Comparison of ENCODE assay signal across 8 cellular contexts in the genomic region with DNA sequence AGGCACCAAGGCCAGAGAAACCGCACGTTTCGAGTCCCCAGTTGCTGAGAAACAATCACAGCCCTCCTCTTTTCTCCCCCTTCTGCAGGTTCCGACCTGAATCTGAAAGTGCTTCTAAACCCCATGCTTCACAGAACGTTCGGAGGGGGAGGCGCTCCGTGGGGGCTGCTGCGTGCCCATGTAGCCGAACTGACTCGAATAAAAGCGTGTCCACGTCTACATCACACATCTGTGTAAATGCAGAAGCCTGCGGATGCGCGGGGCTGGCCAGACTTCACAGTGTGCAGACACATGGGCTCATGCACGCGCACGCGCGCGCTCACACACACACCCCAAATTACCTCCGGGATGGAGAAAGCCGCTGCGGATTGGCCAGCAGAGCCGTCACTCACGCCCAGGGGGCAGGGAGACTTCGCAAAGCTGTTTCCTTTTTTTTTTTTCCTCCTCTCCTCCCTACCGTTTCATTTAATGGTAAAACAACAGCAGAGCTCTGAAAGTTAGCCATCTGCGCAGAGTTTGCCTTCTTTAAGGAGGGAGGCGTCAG. TPM values are rescaled to one million over a fixed set of nuclear protein-coding genes. Genes with fewer than 3 reads are reported as not detected.
DNase-seq lines count a peak whose midpoint lies in the region; ATAC-seq, FAIRE-seq and TF ChIP-seq lines count a peak whose summit lies in the region.

No MANE protein-coding gene starts in this region.

- H3K4me1 ChIP-seq in H1 (replicated peaks in 1 of 4; ENCODE audit: control insufficient read depth in 3 of 4, insufficient read depth in 4 of 4, low read length in 3 of 4), result peaks cover 3 to 12% (median 9%) of the 10 kb centered on the region in 4 experiments

- no peak for TF ChIP-seq RAD21 in H1 (IDR thresholded peaks at IDR 0.05 in 1 of 2, conservative IDR thresholded peaks at IDR 0.05 in 1 of 2; ENCODE audit: low read depth in 2 of 2, low read length in 2 of 2)

- H3K79me2 ChIP-seq in H1 (ENCODE audit: control insufficient read depth in 1 of 2, insufficient read depth in 2 of 2, low read length in 2 of 2), result peaks cover 0 to 26% of the 10 kb centered on the region in 2 experiments; a peak in 2 of 4 replicates

- no peak overlapping the region for H2BK120ac ChIP-seq in H1 (replicated peaks; ENCODE audit: low read depth, low read length)

- TF ChIP-seq CTCF in H1 (IDR thresholded peaks at IDR 0.05; ENCODE audit: control extremely low read depth in 1 of 3, insufficient read depth in 1 of 3, low read depth in 1 of 3, low read length in 3 of 3), result no peak

- no peak overlapping the region for H4K5ac ChIP-seq in H1 (ENCODE audit: insufficient read length, low read depth, low read length)

- peak overlapping the region; percentile 54 to 76 (median 66) for H3K4me3 ChIP-seq in H1 (ENCODE audit: extremely low read depth in 1 of 4, insufficient read depth in 2 of 4, low read depth in 3 of 4, low read length in 4 of 4)

- H3K79me1 ChIP-seq in H1 (ENCODE audit: low read depth, low read length), result peaks cover 4% of the 10 kb centered on the region; the same call in 1 of the 2 replicates

- 0 out of 2 replicates have a peak overlapping the region, but pooled peaks have one; percentile 64 for H4K8ac ChIP-seq in H1 (ENCODE audit: extremely low read depth, insufficient read depth, low read length)

- H4K20me1 ChIP-seq in H1 (replicated peaks in 1 of 2; ENCODE audit: control insufficient read depth in 1 of 2, insufficient read depth in 2 of 2, low read length in 2 of 2), result peaks cover 3 to 7% of the 10 kb centered on the region in 2 experiments

- CTCF ChIA-PET in activated CD8-positive, alpha-beta memory T cell treated with anti-CD3 and anti-CD28 coated beads, Interleukin-2, amount 10 ng/mL, durations not matched to agents 7 days and 5 days (lab: Charles Lee), result interaction anchor here (0.8 to 1.2 kb wide), 2 partner anchors 94 to 217 kb away, joined by 3 to 10 read pairs; no protein-coding TSS in a partner anchor
- CTCF ChIA-PET in H1 (lab: Charles Lee; ENCODE audit: partially characterized antibody), result interaction anchor here (0.6 to 1.0 kb wide), 2 partner anchors 97 to 217 kb away, joined by 3 read pairs; no protein-coding TSS in a partner anchor

- peak overlapping the region; percentile 17; the same call in 1 of the 2 replicates for H2BK20ac ChIP-seq in H1 (ENCODE audit: low read length)

- peak overlapping the region; percentile 76 for H3K4me3 Mint-ChIP-seq in activated CD8-positive, alpha-beta memory T cell treated with anti-CD3 and anti-CD28 coated beads, Interleukin-2, amount 10 ng/mL, durations not matched to agents 7 days and 5 days

- peak overlapping the region in 3 of 4 experiments; percentile 29 to 78 (median 36); a peak in 4 of 7 replicates for H3K9ac ChIP-seq in H1 (replicated peaks in 1 of 4; ENCODE audit: extremely low read depth in 1 of 4, low read depth in 3 of 4, low read length in 3 of 4)

- DNase-seq in COR-L47 (lab: John Stamatoyannopoulos, UW) (peak; percentile 100), HS-5 (ENCODE audit: low read depth) (peak; percentile 87), NOMO-1 (lab: John Stamatoyannopoulos, UW; ENCODE audit: unreplicated experiment in 2 of 2) (peak; percentile 93 to 95), H1 (ENCODE audit: low read depth in 1 of 2, low spot score in 2 of 2) (peak; percentile 93 to 100), medulla oblongata (ENCODE audit: extremely low spot score) (peak; percentile 98)
- peak; percentile 98 for DNase-seq in activated CD8-positive, alpha-beta memory T cell treated with anti-CD3 and anti-CD28 coated beads, Interleukin-2, amount 10 ng/mL, durations not matched to agents 7 days and 5 days
- DNase-seq in stimulated activated CD4-positive, alpha-beta T cell treated with anti-CD3 and anti-CD28 coated beads, TNF-alpha, amount 100 ng/mL, for 4 hours (ENCODE audit: low read depth in 3 of 3), result peak; percentile 92 to 99 (median 96)

- no peak overlapping the region for H3K4ac ChIP-seq in H1 (replicated peaks; ENCODE audit: insufficient read length, low read depth, low read length)

- ATAC-seq in GM21360 (IDR thresholded peaks at IDR 0.05; ENCODE audit: unreplicated experiment), result peak; percentile 80
- ATAC-seq in activated CD8-positive, alpha-beta memory T cell treated with anti-CD3 and anti-CD28 coated beads, Interleukin-2, amount 10 ng/mL, durations not matched to agents 7 days and 5 days, result peak; percentile 95

- no peak overlapping the region for H3K23ac ChIP-seq in H1 (ENCODE audit: insufficient read length)

- H2BK5ac ChIP-seq in H1 (ENCODE audit: low read depth, low read length), result no peak overlapping the region

- POLR2A ChIA-PET in H1 (lab: Charles Lee; ENCODE audit: partially characterized antibody), result interaction anchor here (0.6 to 2.7 kb wide), 7 partner anchors 11 to 52 kb away, joined by 3 to 14 read pairs (median 4); no protein-coding TSS in a partner anchor

- no peak for TF ChIP-seq EP300 in H1 (IDR thresholded peaks at IDR 0.05; ENCODE audit: borderline replicate concordance in 1 of 2, low read depth in 2 of 2, low read length in 2 of 2)

- H3K36me3 ChIP-seq in H1 (ENCODE audit: control insufficient read depth in 2 of 4, insufficient read depth in 4 of 4, low read length in 3 of 4), result no peaks in the 10 kb centered on the region

- peak overlapping the region; percentile 66; the same call in 1 of the 2 replicates for H3K18ac ChIP-seq in H1 (ENCODE audit: extremely low read depth, low read length)

- WGBS in H1 (ENCODE audit: extremely low coverage in 1 of 2, insufficient coverage in 1 of 2, insufficient read length in 1 of 2, insufficient replicate concordance in 2 of 2, low coverage in 1 of 2, low lambda C conversion rate in 2 of 2, missing lambda C conversion rate in 1 of 2), 2 experiments, result 1% methylated on average over 29 of the region's 31 CpGs; no CpG with 5 or more reads in 1 of the 2 experiments

- H3K36me3 Mint-ChIP-seq in activated CD8-positive, alpha-beta memory T cell treated with anti-CD3 and anti-CD28 coated beads, Interleukin-2, amount 10 ng/mL, durations not matched to agents 7 days and 5 days, result no peaks in the 10 kb centered on the region

- no peak overlapping the region for H3K56ac ChIP-seq in H1 (replicated peaks; ENCODE audit: insufficient read length, low read depth, low read length)

- H3K27me3 Mint-ChIP-seq in activated CD8-positive, alpha-beta memory T cell treated with anti-CD3 and anti-CD28 coated beads, Interleukin-2, amount 10 ng/mL, durations not matched to agents 7 days and 5 days, result peaks cover 77% of the 10 kb centered on the region

- H4K91ac ChIP-seq in H1 (replicated peaks; ENCODE audit: insufficient read length, low read length), result no peak overlapping the region

- peaks cover 28% of the 10 kb centered on the region for H3K23me2 ChIP-seq in H1 (ENCODE audit: low read depth, low read length)

- peak; percentile 79 for FAIRE-seq in H1 (lab: Jason Lieb, UNC)

- peak overlapping the region; percentile 62 for H3K27ac Mint-ChIP-seq in activated CD8-positive, alpha-beta memory T cell treated with anti-CD3 and anti-CD28 coated beads, Interleukin-2, amount 10 ng/mL, durations not matched to agents 7 days and 5 days

- no peak; a peak in 1 of 3 replicates for TF ChIP-seq POLR2A in H1 (IDR thresholded peaks at IDR 0.05; ENCODE audit: control extremely low read depth in 1 of 2, low read depth in 2 of 2, low read length in 2 of 2)

- H2AFZ ChIP-seq in H1 (ENCODE audit: low read length), result no peak overlapping the region; the same call in 1 of the 2 replicates

- H2BK15ac ChIP-seq in H1 (ENCODE audit: low read length), result no peak overlapping the region

- no peak overlapping the region for H3K27ac ChIP-seq in H1 (ENCODE audit: low read depth, low read length)

- peak overlapping the region; percentile 91 to 98 for H3K4me2 ChIP-seq in H1 (ENCODE audit: insufficient read depth in 1 of 2, low read depth in 2 of 2, low read length in 2 of 2)

- H2BK12ac ChIP-seq in H1 (ENCODE audit: low read depth, low read length), result no peak overlapping the region; the same call in 1 of the 2 replicates

- no peak overlapping the region for H3K14ac ChIP-seq in H1 (ENCODE audit: insufficient read length)

- H3K27me3 ChIP-seq in H1 (replicated peaks in 1 of 4; ENCODE audit: control insufficient read depth in 3 of 4, extremely low read depth in 1 of 4, insufficient read depth in 3 of 4, low read length in 3 of 4), result peaks cover 6 to 34% (median 17%) of the 10 kb centered on the region in 4 experiments

- no peak overlapping the region for H2AK5ac ChIP-seq in H1 (ENCODE audit: low read depth, low read length)

- H3K9me3 Mint-ChIP-seq in activated CD8-positive, alpha-beta memory T cell treated with anti-CD3 and anti-CD28 coated beads, Interleukin-2, amount 10 ng/mL, durations not matched to agents 7 days and 5 days (ENCODE audit: low read depth), result no peaks in the 10 kb centered on the region

- peaks cover 26% of the 10 kb centered on the region for H3K4me1 Mint-ChIP-seq in activated CD8-positive, alpha-beta memory T cell treated with anti-CD3 and anti-CD28 coated beads, Interleukin-2, amount 10 ng/mL, durations not matched to agents 7 days and 5 days

- no peaks in the 10 kb centered on the region for H3K9me3 ChIP-seq in H1 (ENCODE audit: insufficient read depth in 2 of 2, low read depth in 1 of 2, low read length in 1 of 2)

TF ChIP-seq in H1, 55 proteins besides CTCF, POLR2A, EP300 and RAD21 (continues in another document):
- peak; percentile 49; the same call in 1 of the 2 replicates for TF ChIP-seq TAF1 (IDR thresholded peaks at IDR 0.05; ENCODE audit: low read depth, low read length)
- no peak for TF ChIP-seq BACH1 (IDR thresholded peaks at IDR 0.05; ENCODE audit: low read length)
- 0 out of 2 replicates have a peak, but pooled peaks have one; percentile 9 for TF ChIP-seq POLR2AphosphoS5 (IDR thresholded peaks at IDR 0.05; ENCODE audit: low read depth, low read length)
- TF ChIP-seq NRF1 (IDR thresholded peaks at IDR 0.05; ENCODE audit: low read depth, low read length), result peak; percentile 61
- TF ChIP-seq, protein P1, sequence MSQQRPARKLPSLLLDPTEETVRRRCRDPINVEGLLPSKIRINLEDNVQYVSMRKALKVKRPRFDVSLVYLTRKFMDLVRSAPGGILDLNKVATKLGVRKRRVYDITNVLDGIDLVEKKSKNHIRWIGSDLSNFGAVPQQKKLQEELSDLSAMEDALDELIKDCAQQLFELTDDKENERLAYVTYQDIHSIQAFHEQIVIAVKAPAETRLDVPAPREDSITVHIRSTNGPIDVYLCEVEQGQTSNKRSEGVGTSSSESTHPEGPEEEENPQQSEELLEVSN (IDR thresholded peaks at IDR 0.05), result peak; percentile 72

RNA-seq across cellular contexts. Expression of a gene that starts 2.3 kb away (rescaled TPM):
- 1 to 10 TPM; 1.5 to 2.0 TPM for total RNA-seq in activated CD8-positive, alpha-beta memory T cell treated with anti-CD3 and anti-CD28 coated beads, Interleukin-2, amount 10 ng/mL, durations not matched to agents 7 days and 5 days
- total RNA-seq in H1 (2021; fragmentation: NEBNext Ultra II Directional; extraction: Animal tissue kit (Norgen Biotek cat#: 25700)), result 16.5 and 17.0 TPM in 2 replicates
- 7.3 and 9.2 TPM in 2 replicates for polyA plus RNA-seq in H1 (2011; rRNA removed)
- polyA plus RNA-seq in H1 (2011; cell fraction: cytosol; rRNA removed), result 9.3 TPM
- polyA plus RNA-seq in H1 (2011; cell fraction: nucleus; rRNA removed), result 15.7 TPM
- polyA plus RNA-seq in H1 (2012, experiment 1 of 2), result 8.0 to 13.2 TPM (median 9.8 TPM) in 4 replicates
- polyA plus RNA-seq in H1 (2012, experiment 2 of 2), result 3.3 TPM
- polyA plus RNA-seq in H1 (2013, experiment 1 of 2), result 4.8 TPM
- polyA plus RNA-seq in H1 (2013, experiment 2 of 2), result 4.1 TPM
- 13.4 and 18.4 TPM in 2 replicates for polyA minus RNA-seq in H1 (2011; rRNA and poly(A)+ RNA removed)
- 14.1 TPM for polyA minus RNA-seq in H1 (2011; cell fraction: cytosol; rRNA and poly(A)+ RNA removed)
- 25.4 TPM for polyA minus RNA-seq in H1 (2011; cell fraction: nucleus; rRNA and poly(A)+ RNA removed)
